ENCODE assay signal across 8 cellular contexts in the genomic region with DNA sequence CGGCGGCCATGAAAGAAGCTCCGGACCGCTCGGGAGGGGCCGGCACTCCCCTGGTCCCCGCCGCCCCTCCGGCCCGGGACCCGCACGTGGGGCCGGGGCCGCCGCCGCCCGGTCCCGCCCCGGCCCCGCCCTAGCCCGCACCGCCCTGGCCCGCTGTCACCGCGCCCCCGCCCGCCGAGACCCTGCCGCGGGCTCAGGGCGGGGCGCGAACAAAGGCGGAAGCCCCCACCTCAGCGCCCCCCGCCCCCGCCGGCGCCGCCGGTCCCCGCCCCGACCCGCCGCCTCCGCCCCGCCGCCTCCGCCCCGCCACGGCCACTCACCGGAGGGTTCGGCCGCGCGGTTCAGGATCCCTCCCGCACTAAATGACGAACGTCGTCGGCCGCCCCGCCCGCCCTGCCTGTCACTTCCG. TPM values are rescaled to one million over a fixed set of nuclear protein-coding genes. Genes with fewer than 3 reads are reported as not detected.
DNase-seq lines count a peak whose midpoint lies in the region; ATAC-seq, FAIRE-seq and TF ChIP-seq lines count a peak whose summit lies in the region.

A gene (minus strand): TSS at position 360 of the 409 bp plus-strand sequence. CDS start 1,407 bp downstream, outside the sequence.

- no peak for TF ChIP-seq CTCF in fibroblast of the aortic adventitia (IDR thresholded peaks at IDR 0.05; ENCODE audit: insufficient read depth, low read length)

- no peak for FAIRE-seq in GM12891 (lab: Jason Lieb, UNC)

- TF ChIP-seq POLR2A in GM12891 (IDR thresholded peaks at IDR 0.05; ENCODE audit: low read depth, low read length) = no peak

- no peak for DNase-seq in GM12891 (ENCODE audit: insufficient read length, low spot score)
- no peak for DNase-seq in fibroblast of the aortic adventitia (ENCODE audit: low read depth)
- no peak for DNase-seq in occipital lobe (lab: John Stamatoyannopoulos, UW)
- no peak for DNase-seq in NCI-H2227 (lab: John Stamatoyannopoulos, UW; ENCODE audit: unreplicated experiment)
- DNase-seq in NCI-H1436 (lab: John Stamatoyannopoulos, UW) = no peak
- no peak for DNase-seq in posterior cingulate gyrus

- intact Hi-C loops in posterior cingulate gyrus (cut with DNase I) = no loop called here

- H3K4me3 ChIP-seq in fibroblast of the aortic adventitia (ENCODE audit: low read depth, low read length) = peak within 1 kb of the TSS; percentile 83

- ATAC-seq in HG02623 (IDR thresholded peaks at IDR 0.05; ENCODE audit: unreplicated experiment) (peak; percentile 9), SK-N-SH treated with all-trans-retinoic acid at 6 μM for 48 hours (peak; percentile 1; the same call in 2 of the 3 replicates)

TF ChIP-seq in GM12891, 5 proteins besides CTCF, POLR2A, EP300 and RAD21:
- no peak for TF ChIP-seq SPI1 (IDR thresholded peaks at IDR 0.05; ENCODE audit: low read depth, low read length)
- 0 out of 2 replicates have a peak, but pooled peaks have one; percentile 51 for TF ChIP-seq POLR2AphosphoS5 (IDR thresholded peaks at IDR 0.05; ENCODE audit: low read depth, low read length)

TF ChIP-seq in SK-N-SH treated with all-trans-retinoic acid at 6 μM for 48 hours, 23 proteins besides CTCF, POLR2A, EP300 and RAD21:
- TF ChIP-seq TOX (CRISPR knock-in tag; IDR thresholded peaks at IDR 0.05; ENCODE audit: borderline replicate concordance) (no peak), ISL1 (CRISPR knock-in tag; IDR thresholded peaks at IDR 0.05) (no peak), ZNF565 (CRISPR knock-in tag; conservative IDR thresholded peaks at IDR 0.05; ENCODE audit: low read depth) (no peak)
- TF ChIP-seq, protein P1, sequence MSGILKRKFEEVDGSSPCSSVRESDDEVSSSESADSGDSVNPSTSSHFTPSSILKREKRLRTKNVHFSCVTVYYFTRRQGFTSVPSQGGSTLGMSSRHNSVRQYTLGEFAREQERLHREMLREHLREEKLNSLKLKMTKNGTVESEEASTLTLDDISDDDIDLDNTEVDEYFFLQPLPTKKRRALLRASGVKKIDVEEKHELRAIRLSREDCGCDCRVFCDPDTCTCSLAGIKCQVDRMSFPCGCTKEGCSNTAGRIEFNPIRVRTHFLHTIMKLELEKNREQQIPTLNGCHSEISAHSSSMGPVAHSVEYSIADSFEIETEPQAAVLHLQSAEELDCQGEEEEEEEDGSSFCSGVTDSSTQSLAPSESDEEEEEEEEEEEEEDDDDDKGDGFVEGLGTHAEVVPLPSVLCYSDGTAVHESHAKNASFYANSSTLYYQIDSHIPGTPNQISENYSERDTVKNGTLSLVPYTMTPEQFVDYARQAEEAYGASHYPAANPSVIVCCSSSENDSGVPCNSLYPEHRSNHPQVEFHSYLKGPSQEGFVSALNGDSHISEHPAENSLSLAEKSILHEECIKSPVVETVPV (CRISPR knock-in tag; IDR thresholded peaks at IDR 0.05) = no peak

RNA-seq across cellular contexts. Expression of the gene that starts here (rescaled TPM):
- polyA plus RNA-seq in GM12891 (2012; ENCODE audit: low read depth, missing spikeins) = 203 TPM
- 95.1 and 149 TPM in 2 replicates for total RNA-seq in fibroblast of the aortic adventitia (ENCODE audit: low replicate concordance)
- total RNA-seq in occipital lobe = 22.9 TPM
